2 cellular contexts compared by ENCODE assay signal in genomic region chr1:21162740-21163464, GRCh38.
TF ChIP-seq lines count a peak whose summit lies in the region.

No MANE protein-coding gene starts in this region.

TF ChIP-seq in liver, 16 proteins besides CTCF, POLR2A, EP300 and RAD21:
- TF ChIP-seq REST (IDR thresholded peaks at IDR 0.05) (no peak), ZBTB33 (IDR thresholded peaks at IDR 0.05) (no peak), HNF4A (conservative IDR thresholded peaks at IDR 0.05) (no peak), EGR1 (IDR thresholded peaks at IDR 0.05; ENCODE audit: low read depth in 2 of 2) (no peak), HNF4G (IDR thresholded peaks at IDR 0.05) (no peak), FOXA2 (IDR thresholded peaks at IDR 0.05) (no peak), RXRA (IDR thresholded peaks at IDR 0.05) (peak in 1 of 2 donors; percentile 28)

TF ChIP-seq in HepG2, 621 proteins besides CTCF, POLR2A, EP300 and RAD21 (continued from another document):
- no peak for TF ChIP-seq ZNF609 (CRISPR knock-in tag; IDR thresholded peaks at IDR 0.05; ENCODE audit: borderline replicate concordance)
